14 cellular contexts compared by ENCODE assay signal in the genomic region with DNA sequence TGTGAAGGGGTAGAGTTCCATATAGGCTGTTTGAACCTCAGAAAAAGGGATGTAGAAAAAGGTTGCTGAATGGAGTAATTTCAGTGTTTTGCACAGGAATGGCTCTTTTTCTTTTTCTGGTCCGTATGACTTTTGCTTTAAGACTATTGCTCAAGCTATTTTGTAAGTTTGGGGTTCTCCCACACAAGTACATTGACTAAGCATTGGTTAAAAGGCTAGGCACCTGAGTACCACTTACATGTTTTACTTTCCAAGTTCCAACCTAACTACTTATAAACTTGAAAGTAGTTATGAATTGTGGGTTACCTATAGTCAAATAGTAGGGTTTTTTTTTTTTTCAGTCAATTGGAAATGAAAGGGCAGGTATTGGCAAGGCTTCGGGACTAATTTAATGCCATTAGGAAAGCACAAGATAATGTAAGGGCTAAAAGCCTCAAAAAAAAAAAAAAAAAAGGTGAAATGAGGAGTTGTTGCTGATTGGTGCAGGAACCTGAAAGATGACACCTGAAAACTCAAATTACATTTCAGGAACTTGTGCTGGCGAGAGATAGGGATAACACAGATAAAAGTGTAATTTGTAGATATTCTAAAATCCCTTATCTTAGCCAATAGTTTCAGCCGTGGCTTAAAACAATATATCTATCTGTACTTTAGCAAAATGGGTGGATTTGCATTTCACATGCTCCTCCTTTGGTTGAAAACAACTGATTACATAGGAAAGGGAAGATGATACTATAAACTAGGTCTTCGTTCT.
DNase-seq lines count a peak whose midpoint lies in the region; ATAC-seq and TF ChIP-seq lines count a peak whose summit lies in the region.
"Had no signal": no experiment of that assay in that cellular context is flagged by ENCODE, and none has a peak within 500 bp of the region (broad histone marks: within the 10 kb centered on the region; RNA-seq: fewer than 3 reads in every experiment).

No MANE protein-coding gene starts in this region.

- H3K4me3 ChIP-seq in HUES64 (ENCODE audit: low read length), result peak overlapping the region; percentile 43
- H3K4me3 ChIP-seq in endodermal cell (ENCODE audit: low read length), result peak overlapping the region; percentile 14
- no peak overlapping the region for H3K4me3 ChIP-seq in neural progenitor cell
- H3K4me3 ChIP-seq in osteoblast (ENCODE audit: insufficient read depth, low read length), result no peak overlapping the region

- 82% methylated on average over 3 of the region's 5 CpGs for WGBS in HUES64
- 29 to 40% methylated on average over 2 to 5 of the region's 5 CpGs for WGBS in endodermal cell (ENCODE audit: insufficient coverage in 1 of 2, insufficient read length in 1 of 2), 2 experiments

- H3K27ac Mint-ChIP-seq in endodermal cell, result no peak overlapping the region
- no peak overlapping the region for H3K27ac Mint-ChIP-seq in neural progenitor cell
- H3K27ac Mint-ChIP-seq: CD8-positive, alpha-beta T cell; IgD-negative memory B cell had no signal

- H3K36me3 ChIP-seq in HUES64 (ENCODE audit: insufficient read depth, low read length) (no peaks in the 10 kb centered on the region), endodermal cell (ENCODE audit: control insufficient read depth, insufficient read depth, low read length) (peaks cover 11% of the 10 kb centered on the region), neural progenitor cell (no peaks in the 10 kb centered on the region), osteoblast (ENCODE audit: insufficient read depth, low read length) (peaks cover 17% of the 10 kb centered on the region)

- TF ChIP-seq CTCF in endodermal cell (conservative IDR thresholded peaks at IDR 0.05) (no peak), neural progenitor cell (IDR thresholded peaks at IDR 0.05) (no peak), osteoblast (IDR thresholded peaks at IDR 0.05; ENCODE audit: extremely low read depth, low read depth, low read length) (no peak)

- H3K4me3 Mint-ChIP-seq in endodermal cell (peak overlapping the region; percentile 22), neural progenitor cell (no peak overlapping the region)
- H3K4me3 Mint-ChIP-seq: CD8-positive, alpha-beta T cell; IgD-negative memory B cell had no signal

- no peak overlapping the region for H3K9ac ChIP-seq in HUES64 (ENCODE audit: low read depth, low read length)
- no peak overlapping the region for H3K9ac ChIP-seq in endodermal cell (ENCODE audit: extremely low read depth, low read length, poor library complexity, severe bottlenecking)
- no peak overlapping the region for H3K9ac ChIP-seq in neural progenitor cell

- H3K4me2 ChIP-seq in neural progenitor cell (peak overlapping the region; percentile 23), osteoblast (ENCODE audit: insufficient read depth, low read length) (no peak overlapping the region)

- H3K36me3 Mint-ChIP-seq in endodermal cell (ENCODE audit: low read depth), result peaks cover 5% of the 10 kb centered on the region
- peaks cover 2% of the 10 kb centered on the region for H3K36me3 Mint-ChIP-seq in neural progenitor cell

- H3K9me3 Mint-ChIP-seq in endodermal cell (no peaks in the 10 kb centered on the region), neural progenitor cell (no peaks in the 10 kb centered on the region)
- H3K9me3 Mint-ChIP-seq: CD8-positive, alpha-beta T cell; IgD-negative memory B cell had no signal

- no peaks in the 10 kb centered on the region for H4K20me1 ChIP-seq in neural progenitor cell (ENCODE audit: low read depth)
- H4K20me1 ChIP-seq in osteoblast (ENCODE audit: insufficient read depth, low read length), result no peaks in the 10 kb centered on the region

- peak; percentile 46 for DNase-seq in OCI-M1 (lab: John Stamatoyannopoulos, UW)
- DNase-seq in endodermal cell, result no peak
- DNase-seq in neural progenitor cell (ENCODE audit: low spot score), result peak; percentile 18
- no peak for DNase-seq in epidermal melanocyte (ENCODE audit: insufficient read length, low spot score)
- no peak for DNase-seq in osteoblast (ENCODE audit: insufficient read length, low spot score, missing footprints)
- DNase-seq: CD8-positive, alpha-beta T cell; DMS79 treated with DMSO at 0.1 percent for 48 hours; NCI-H1092; NCI-H187 treated with DMSO at 0.1 percent for 48 hours; NCI-H2227 treated with DMSO at 0.1 percent for 48 hours; NCI-H524 treated with DMSO at 0.1 percent for 48 hours had no signal

- H3F3A ChIP-seq in neural progenitor cell (ENCODE audit: low read depth), result no peaks in the 10 kb centered on the region

- no peak for ATAC-seq in HG03565 (IDR thresholded peaks at IDR 0.05; ENCODE audit: unreplicated experiment)
- ATAC-seq: CD8-positive, alpha-beta T cell had no signal

- peaks cover 12% of the 10 kb centered on the region for H3K4me1 ChIP-seq in HUES64 (ENCODE audit: insufficient read depth, low read length)
- peaks cover 11% of the 10 kb centered on the region for H3K4me1 ChIP-seq in endodermal cell (ENCODE audit: control insufficient read depth, insufficient read depth, low read length)
- H3K4me1 ChIP-seq in neural progenitor cell, result no peaks in the 10 kb centered on the region
- H3K4me1 ChIP-seq in osteoblast (ENCODE audit: insufficient read depth, low read length), result no peaks in the 10 kb centered on the region

- H3K27ac ChIP-seq in HUES64 (ENCODE audit: low read depth, low read length) (no peak overlapping the region), endodermal cell (ENCODE audit: low read depth, low read length) (no peak overlapping the region), neural progenitor cell (no peak overlapping the region), osteoblast (ENCODE audit: low read depth, low read length) (no peak overlapping the region)

- no peaks in the 10 kb centered on the region for H3K9me3 ChIP-seq in HUES64 (ENCODE audit: insufficient read depth, low read depth, low read length)
- no peaks in the 10 kb centered on the region for H3K9me3 ChIP-seq in endodermal cell (ENCODE audit: control insufficient read depth, low read length)
- H3K9me3 ChIP-seq in neural progenitor cell (ENCODE audit: low read depth), result no peaks in the 10 kb centered on the region
- H3K9me3 ChIP-seq in osteoblast (ENCODE audit: low read depth, low read length), result no peaks in the 10 kb centered on the region

- no peaks in the 10 kb centered on the region for H3K27me3 Mint-ChIP-seq in endodermal cell (ENCODE audit: insufficient read depth)
- no peaks in the 10 kb centered on the region for H3K27me3 Mint-ChIP-seq in neural progenitor cell (ENCODE audit: insufficient read depth, low read depth)
- H3K27me3 Mint-ChIP-seq: IgD-negative memory B cell had no signal

- H3K79me2 ChIP-seq in neural progenitor cell (ENCODE audit: low read depth) (no peaks in the 10 kb centered on the region), osteoblast (ENCODE audit: insufficient read depth, low read length) (no peaks in the 10 kb centered on the region)

- H2AFZ ChIP-seq in neural progenitor cell (replicated peaks) (peak overlapping the region; percentile 7), osteoblast (ENCODE audit: low read length) (no peak overlapping the region)

- H3K4me1 Mint-ChIP-seq in endodermal cell (peaks cover 38% of the 10 kb centered on the region), neural progenitor cell (no peaks in the 10 kb centered on the region)

- H3K27me3 ChIP-seq in HUES64 (ENCODE audit: insufficient read depth, low read length) (no peaks in the 10 kb centered on the region), endodermal cell (ENCODE audit: control insufficient read depth, insufficient read depth, low read length, poor library complexity, severe bottlenecking) (no peaks in the 10 kb centered on the region), neural progenitor cell (no peaks in the 10 kb centered on the region), osteoblast (ENCODE audit: insufficient read depth, low read length) (no peaks in the 10 kb centered on the region)

Comparison
In these comparisons a context has a peak if more than half of its experiments do, and no peak if none do; other contexts are left out.
1. H3K4me3 ChIP-seq: peak in HUES64 (single experiment) and endodermal cell (single experiment); none in neural progenitor cell (single experiment) and osteoblast (single experiment).
2. DNase-seq: peak in OCI-M1 (single experiment) and neural progenitor cell (single experiment); none in endodermal cell (single experiment), epidermal melanocyte (single experiment) and osteoblast (single experiment).